In the genomic region with DNA sequence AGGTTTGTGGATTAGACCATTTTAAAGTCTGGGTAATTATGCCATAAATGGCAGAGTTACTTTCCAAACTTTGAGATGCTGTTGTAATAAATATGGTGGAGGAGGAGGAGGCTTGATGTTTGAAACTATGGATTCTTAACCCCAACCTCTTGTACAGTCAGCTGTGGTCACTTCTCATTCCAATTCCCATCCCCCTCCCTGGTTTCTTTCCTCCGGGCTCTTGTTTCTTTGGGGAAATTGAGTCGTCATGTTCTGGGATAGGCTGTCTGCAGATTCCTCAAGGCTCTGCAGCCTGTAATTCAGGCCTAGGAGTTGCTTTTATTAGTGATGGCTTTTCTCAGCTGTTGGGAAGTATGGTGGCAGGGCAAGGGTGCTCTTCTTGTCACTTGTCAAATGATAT, we compare ENCODE assay signal across 16 cellular contexts. TPM values are rescaled to one million over a fixed set of nuclear protein-coding genes. Genes with fewer than 3 reads are reported as not detected.
DNase-seq lines count a peak whose midpoint lies in the region; ATAC-seq and TF ChIP-seq lines count a peak whose summit lies in the region.
"Had no signal": no experiment of that assay in that cellular context is flagged by ENCODE, and none has a peak within 500 bp of the region (broad histone marks: within the 10 kb centered on the region; RNA-seq: fewer than 3 reads in every experiment).

No MANE protein-coding gene starts in this region.

- no peak overlapping the region for H2AFZ ChIP-seq in neuronal stem cell (ENCODE audit: low read length)
- H2AFZ ChIP-seq: parathyroid adenoma had no signal

- DNase-seq in natural killer cell = no peak
- DNase-seq in natural killer cell treated with Interleukin-12 subunit alpha and Interleukin-12 subunit beta and Interleukin-15 and Interleukin-18, amount 100 ng/mL, for 72 hours (ENCODE audit: low spot score) = no peak
- peak; percentile 32 for DNase-seq in brain microvascular endothelial cell
- DNase-seq in vagina (ENCODE audit: extremely low spot score in 2 of 2) = no peak
- no peak for DNase-seq in NCI-H82 treated with DMSO at 0.1 percent for 48 hours (lab: John Stamatoyannopoulos, UW; ENCODE audit: unreplicated experiment)
- no peak for DNase-seq in OCI-M1 (lab: John Stamatoyannopoulos, UW)
- no peak for DNase-seq in neuronal stem cell (ENCODE audit: low spot score)
- DNase-seq: activated gamma-delta T cell treated with Interleukin-2 at 50 U/mL for 16 hours; body of pancreas; effector CD4-positive, alpha-beta T cell; foreskin keratinocyte; NCI-H2081; NCI-H748 treated with DMSO at 0.1 percent for 48 hours; WERI-Rb-1 had no signal

- intact Hi-C loops in natural killer cell (cut with micrococcal nuclease) = no loop called here
- intact Hi-C loops in vagina (cut with DNase I) = loop anchor here (10.0 kb wide), 1 partner anchor 46 kb away; no protein-coding TSS in a partner anchor

- no peak for TF ChIP-seq CTCF in natural killer cell (IDR thresholded peaks at IDR 0.05)
- TF ChIP-seq CTCF in brain microvascular endothelial cell (IDR thresholded peaks at IDR 0.05; ENCODE audit: low read depth, low read length, missing control alignments) = no peak
- no peak for TF ChIP-seq CTCF in vagina (IDR thresholded peaks at IDR 0.05)

- no peak for ATAC-seq in natural killer cell
- ATAC-seq in natural killer cell treated with Interleukin-12 subunit alpha and Interleukin-12 subunit beta and Interleukin-15 and Interleukin-18, amount 100 ng/mL, for 72 hours = no peak
- ATAC-seq: body of pancreas, foreskin keratinocyte had no signal

- no peak overlapping the region for H3K23ac ChIP-seq in neuronal stem cell (ENCODE audit: low read depth, low read length, poor library complexity)

- no peaks in the 10 kb centered on the region for H3K36me3 ChIP-seq in brain microvascular endothelial cell (replicated peaks)
- peaks cover 11% of the 10 kb centered on the region for H3K36me3 ChIP-seq in mesodermal cell (ENCODE audit: control insufficient read depth, insufficient read depth, low read length)
- no peaks in the 10 kb centered on the region for H3K36me3 ChIP-seq in vagina
- H3K36me3 ChIP-seq in neuronal stem cell (replicated peaks in 1 of 2; ENCODE audit: control insufficient read depth in 2 of 2, insufficient read depth in 2 of 2, low read length in 2 of 2) = peaks cover 0 to 2% of the 10 kb centered on the region in 2 donors

- H3K18ac ChIP-seq in neuronal stem cell (ENCODE audit: low read length) = no peak overlapping the region

- H3K9me3 ChIP-seq in mesodermal cell (ENCODE audit: control insufficient read depth, low read length) (no peaks in the 10 kb centered on the region), vagina (no peaks in the 10 kb centered on the region), neuronal stem cell (replicated peaks in 1 of 2; ENCODE audit: control insufficient read depth in 2 of 2, insufficient read depth in 1 of 2, low read depth in 1 of 2, low read length in 2 of 2) (no peaks in the 10 kb centered on the region)
- H3K9me3 ChIP-seq: body of pancreas had no signal

- H2BK5ac ChIP-seq in neuronal stem cell (ENCODE audit: low read length) = no peak overlapping the region

- H2BK120ac ChIP-seq in neuronal stem cell (ENCODE audit: low read depth, low read length) = no peak overlapping the region

- no peak overlapping the region for H3K27ac ChIP-seq in brain microvascular endothelial cell
- no peak overlapping the region for H3K27ac ChIP-seq in mesodermal cell (ENCODE audit: low read depth, low read length, severe bottlenecking)
- H3K27ac ChIP-seq in vagina = peak overlapping the region; percentile 88
- no peak overlapping the region for H3K27ac ChIP-seq in neuronal stem cell (replicated peaks; ENCODE audit: low read length)
- H3K27ac ChIP-seq: body of pancreas, foreskin keratinocyte, parathyroid adenoma, WERI-Rb-1 had no signal

- no peak overlapping the region for H4K8ac ChIP-seq in neuronal stem cell (ENCODE audit: low read depth, low read length)

- H3K27me3 Mint-ChIP-seq in natural killer cell (ENCODE audit: low read depth in 2 of 2) = peaks cover 0 to 9% of the 10 kb centered on the region in 2 donors
- H3K27me3 Mint-ChIP-seq in natural killer cell treated with Interleukin-12 subunit alpha and Interleukin-12 subunit beta and Interleukin-15 and Interleukin-18, amount 100 ng/mL, for 72 hours = peaks cover 0 to 17% of the 10 kb centered on the region in 2 donors

- H3K4ac ChIP-seq in neuronal stem cell (ENCODE audit: low read length) = no peak overlapping the region

- H3K27me3 ChIP-seq in brain microvascular endothelial cell (replicated peaks) (no peaks in the 10 kb centered on the region), vagina (no peaks in the 10 kb centered on the region), neuronal stem cell (ENCODE audit: control insufficient read depth in 3 of 3, insufficient read depth in 3 of 3, low read depth in 1 of 3, low read length in 3 of 3) (no peaks in the 10 kb centered on the region)
- H3K27me3 ChIP-seq: body of pancreas, foreskin keratinocyte had no signal

- H3K4me3 Mint-ChIP-seq in natural killer cell = peak overlapping the region; percentile 38
- no peak overlapping the region for H3K4me3 Mint-ChIP-seq in natural killer cell treated with Interleukin-12 subunit alpha and Interleukin-12 subunit beta and Interleukin-15 and Interleukin-18, amount 100 ng/mL, for 72 hours

- no peaks in the 10 kb centered on the region for H3K4me1 Mint-ChIP-seq in natural killer cell
- peaks cover 7% of the 10 kb centered on the region in 2 donors for H3K4me1 Mint-ChIP-seq in natural killer cell treated with Interleukin-12 subunit alpha and Interleukin-12 subunit beta and Interleukin-15 and Interleukin-18, amount 100 ng/mL, for 72 hours (ENCODE audit: low read depth in 2 of 2)

- H2BK12ac ChIP-seq in neuronal stem cell (ENCODE audit: low read length) = no peak overlapping the region

- no peaks in the 10 kb centered on the region for H3K36me3 Mint-ChIP-seq in natural killer cell
- no peaks in the 10 kb centered on the region for H3K36me3 Mint-ChIP-seq in natural killer cell treated with Interleukin-12 subunit alpha and Interleukin-12 subunit beta and Interleukin-15 and Interleukin-18, amount 100 ng/mL, for 72 hours

- H3K14ac ChIP-seq in neuronal stem cell (ENCODE audit: low read length) = no peak overlapping the region

- peaks cover 6% of the 10 kb centered on the region for H3K79me1 ChIP-seq in neuronal stem cell (ENCODE audit: low read depth, low read length)

- no peak overlapping the region for H3K27ac Mint-ChIP-seq in natural killer cell
- H3K27ac Mint-ChIP-seq in natural killer cell treated with Interleukin-12 subunit alpha and Interleukin-12 subunit beta and Interleukin-15 and Interleukin-18, amount 100 ng/mL, for 72 hours = no peak overlapping the region

- H2BK15ac ChIP-seq in neuronal stem cell (ENCODE audit: low read length) = no peak overlapping the region

- H3K9ac ChIP-seq in neuronal stem cell (ENCODE audit: low read depth, low read length, poor library complexity) = no peak overlapping the region
- H3K9ac ChIP-seq: parathyroid adenoma had no signal

- H3K4me3 ChIP-seq in brain microvascular endothelial cell (ENCODE audit: low read depth, low read length) = peak overlapping the region; percentile 91
- peak overlapping the region; percentile 94 for H3K4me3 ChIP-seq in mesodermal cell (ENCODE audit: extremely low read depth, insufficient read depth, low read length, poor library complexity, severe bottlenecking)
- H3K4me3 ChIP-seq in vagina = no peak overlapping the region
- H3K4me3 ChIP-seq in neuronal stem cell (ENCODE audit: low read length in 2 of 2) = no peak overlapping the region
- H3K4me3 ChIP-seq: body of pancreas had no signal

- no peak for TF ChIP-seq POLR2A in vagina (IDR thresholded peaks at IDR 0.05)

- no peak overlapping the region for H2AK5ac ChIP-seq in neuronal stem cell (ENCODE audit: low read depth, low read length)

- H4K91ac ChIP-seq in neuronal stem cell (ENCODE audit: low read depth, low read length, poor library complexity) = no peak overlapping the region

- no peaks in the 10 kb centered on the region for H3K9me3 Mint-ChIP-seq in natural killer cell
- no peaks in the 10 kb centered on the region for H3K9me3 Mint-ChIP-seq in natural killer cell treated with Interleukin-12 subunit alpha and Interleukin-12 subunit beta and Interleukin-15 and Interleukin-18, amount 100 ng/mL, for 72 hours

- no peak overlapping the region for H3K4me2 ChIP-seq in neuronal stem cell (ENCODE audit: insufficient read depth, low read length, poor library complexity, severe bottlenecking)

- H3K4me1 ChIP-seq in mesodermal cell (ENCODE audit: control insufficient read depth, insufficient read depth, low read length, poor library complexity, severe bottlenecking) (peaks cover 27% of the 10 kb centered on the region), vagina (peaks cover 34% of the 10 kb centered on the region), neuronal stem cell (ENCODE audit: control insufficient read depth in 2 of 2, insufficient read depth in 1 of 2, low read depth in 1 of 2, low read length in 2 of 2) (peaks cover 18 to 21% of the 10 kb centered on the region in 2 donors)

- in situ Hi-C loops in brain microvascular endothelial cell (cut with HindIII; ENCODE audit: low pct_ligation_motif_present, low sequenced_read_pairs) = no loop called here

- 100% methylated on average over 1 of the region's 2 CpGs; no CpG with 5 or more reads in 1 of the 2 experiments for WGBS in mesodermal cell (ENCODE audit: insufficient coverage in 2 of 2), 2 experiments
- no CpG with 5 or more reads among the region's 2 CpGs for WGBS in neuronal stem cell (ENCODE audit: extremely low coverage in 2 of 2, insufficient read length in 2 of 2, insufficient replicate concordance in 1 of 2), 2 donors

RNA-seq across cellular contexts. Expression of a gene that starts 2.5 kb away (rescaled TPM):
- total RNA-seq in natural killer cell = 1 to 10 TPM; 1.7 to 5.6 (median 2.8) TPM
- total RNA-seq in natural killer cell treated with Interleukin-12 subunit alpha and Interleukin-12 subunit beta and Interleukin-15 and Interleukin-18, amount 100 ng/mL, for 72 hours = 1 to 10 TPM; 1.2 to 4.1 TPM
- 160 TPM for polyA plus RNA-seq in mesodermal cell (2013, experiment 1 of 2)
- polyA plus RNA-seq in mesodermal cell (2013, experiment 2 of 2) = 129 TPM
- 62.1 TPM for total RNA-seq in vagina
- polyA plus RNA-seq in neuronal stem cell (2013, experiment 1 of 2) = 43.8 TPM
- 43.3 TPM for polyA plus RNA-seq in neuronal stem cell (2013, experiment 2 of 2)

RNA-seq across cellular contexts. Expression of a gene that starts 19.2 kb away (rescaled TPM):
- 10 to 100 TPM; 35.9 to 39.4 (median 37.4) TPM for total RNA-seq in natural killer cell
- total RNA-seq in natural killer cell treated with Interleukin-12 subunit alpha and Interleukin-12 subunit beta and Interleukin-15 and Interleukin-18, amount 100 ng/mL, for 72 hours = 10 to 100 TPM; 12.3 to 13.0 TPM
- 36.5 TPM for polyA plus RNA-seq in mesodermal cell (2013, experiment 1 of 2)
- polyA plus RNA-seq in mesodermal cell (2013, experiment 2 of 2) = 34.1 TPM
- 17.2 TPM for total RNA-seq in vagina
- 14.2 TPM for polyA plus RNA-seq in neuronal stem cell (2013, experiment 1 of 2)
- polyA plus RNA-seq in neuronal stem cell (2013, experiment 2 of 2) = 14.7 TPM

RNA-seq across cellular contexts. Expression of a gene that starts 19.4 kb away (rescaled TPM):
- total RNA-seq in natural killer cell (10 to 100 TPM; 33.4 to 38.4 (median 33.9) TPM), vagina (14.2 TPM)
- total RNA-seq in natural killer cell treated with Interleukin-12 subunit alpha and Interleukin-12 subunit beta and Interleukin-15 and Interleukin-18, amount 100 ng/mL, for 72 hours = 10 to 100 TPM; 41.7 to 59.6 TPM
- polyA plus RNA-seq in mesodermal cell (2013, experiment 1 of 2) = 65.2 TPM
- 60.8 TPM for polyA plus RNA-seq in mesodermal cell (2013, experiment 2 of 2)
- polyA plus RNA-seq in neuronal stem cell (2013, experiment 1 of 2) = 46.8 TPM
- 50.0 TPM for polyA plus RNA-seq in neuronal stem cell (2013, experiment 2 of 2)

RNA-seq across cellular contexts. Expression of a gene that starts 25.0 kb away (rescaled TPM):
- total RNA-seq in natural killer cell = 10 to 100 TPM in 1 of 3 donors, 1 to 10 TPM in 2; 9.6 to 10.1 (median 9.9) TPM
- 1 to 10 TPM; 8.3 to 9.8 TPM for total RNA-seq in natural killer cell treated with Interleukin-12 subunit alpha and Interleukin-12 subunit beta and Interleukin-15 and Interleukin-18, amount 100 ng/mL, for 72 hours
- 46.0 TPM for polyA plus RNA-seq in mesodermal cell (2013, experiment 1 of 2)
- 39.7 TPM for polyA plus RNA-seq in mesodermal cell (2013, experiment 2 of 2)
- 13.0 TPM for total RNA-seq in vagina
- polyA plus RNA-seq in neuronal stem cell (2013, experiment 1 of 2) = 16.9 TPM
- polyA plus RNA-seq in neuronal stem cell (2013, experiment 2 of 2) = 16.9 TPM

RNA-seq across cellular contexts. Expression of a gene that starts 57.2 kb away (rescaled TPM):
- 10 to 100 TPM; 33.1 to 43.9 (median 38.7) TPM for total RNA-seq in natural killer cell
- total RNA-seq in natural killer cell treated with Interleukin-12 subunit alpha and Interleukin-12 subunit beta and Interleukin-15 and Interleukin-18, amount 100 ng/mL, for 72 hours = 10 to 100 TPM; 86.9 to 96.5 TPM
- polyA plus RNA-seq in mesodermal cell (2013, experiment 1 of 2) = 79.8 TPM
- polyA plus RNA-seq in mesodermal cell (2013, experiment 2 of 2) = 80.5 TPM
- total RNA-seq in vagina = 36.6 TPM
- 51.0 TPM for polyA plus RNA-seq in neuronal stem cell (2013, experiment 1 of 2)
- 50.1 TPM for polyA plus RNA-seq in neuronal stem cell (2013, experiment 2 of 2)

Comparison
In these comparisons a context has a peak if more than half of its experiments do, and no peak if none do; other contexts are left out.
1. H3K4me3 ChIP-seq: peak in brain microvascular endothelial cell (single experiment) and mesodermal cell (single experiment); none in vagina (0 of 2) and neuronal stem cell (0 of 2).